17 cellular contexts compared by ENCODE assay signal in genomic region chr13:30151398-30151797, GRCh38.
DNase-seq lines count a peak whose midpoint lies in the region; ATAC-seq and TF ChIP-seq lines count a peak whose summit lies in the region.
"Had no signal": no experiment of that assay in that cellular context is flagged by ENCODE, and none has a peak within 500 bp of the region (broad histone marks: within the 10 kb centered on the region; RNA-seq: fewer than 3 reads in every experiment).

No MANE protein-coding gene starts in this region.

- peak overlapping the region; percentile 4 for H3K4me3 Mint-ChIP-seq in activated naive CD4-positive, alpha-beta T cell treated with anti-CD3 and anti-CD28 coated beads, Interleukin-2, amount 50 U/mL, for 24 hours
- peak overlapping the region; percentile 31 for H3K4me3 Mint-ChIP-seq in central memory CD8-positive, alpha-beta T cell
- no peak overlapping the region for H3K4me3 Mint-ChIP-seq in stimulated activated memory B cell treated with anti-CD40 and anti-IgM and Interleukin-4, amounts not matched to agents 10 μg/mL and 1 μg/mL and 100 μg/mL, for 72 hours
- H3K4me3 Mint-ChIP-seq: neural progenitor cell had no signal

- 73 to 91% (median 90%) methylated on average over 5 of the region's 5 CpGs for WGBS in psoas muscle, 3 donors

- H3K27me3 ChIP-seq in psoas muscle (ENCODE audit: insufficient read depth in 3 of 3, low read length in 2 of 3) = peaks cover 0 to 2% (median 0%) of the 10 kb centered on the region in 3 donors
- H3K27me3 ChIP-seq: neural progenitor cell had no signal

- no peak overlapping the region for H3K27ac Mint-ChIP-seq in activated naive CD4-positive, alpha-beta T cell treated with anti-CD3 and anti-CD28 coated beads, Interleukin-2, amount 50 U/mL, for 24 hours
- H3K27ac Mint-ChIP-seq in central memory CD8-positive, alpha-beta T cell (ENCODE audit: low read depth) = peak overlapping the region; percentile 92
- H3K27ac Mint-ChIP-seq in stimulated activated memory B cell treated with anti-CD40 and anti-IgM and Interleukin-4, amounts not matched to agents 10 μg/mL and 1 μg/mL and 100 μg/mL, for 72 hours = peak overlapping the region; percentile 68

- no peak for ATAC-seq in central memory CD8-positive, alpha-beta T cell (replicated peaks; ENCODE audit: extremely low read depth, poor library complexity, severe bottlenecking)
- ATAC-seq in stimulated activated memory B cell treated with anti-CD40 and anti-IgM and Interleukin-4, amounts not matched to agents 10 μg/mL and 1 μg/mL and 100 μg/mL, for 72 hours = no peak
- ATAC-seq in psoas muscle = no peak
- ATAC-seq: K562 had no signal

- no peaks in the 10 kb centered on the region for H3K36me3 ChIP-seq in psoas muscle (ENCODE audit: insufficient read depth in 1 of 2, low read depth in 1 of 2)
- H3K36me3 ChIP-seq: neural progenitor cell, thoracic aorta had no signal

- H3K4me1 Mint-ChIP-seq in activated naive CD4-positive, alpha-beta T cell treated with anti-CD3 and anti-CD28 coated beads, Interleukin-2, amount 50 U/mL, for 24 hours = peaks cover 87% of the 10 kb centered on the region
- H3K4me1 Mint-ChIP-seq in central memory CD8-positive, alpha-beta T cell = peaks cover 100% of the 10 kb centered on the region
- H3K4me1 Mint-ChIP-seq in stimulated activated memory B cell treated with anti-CD40 and anti-IgM and Interleukin-4, amounts not matched to agents 10 μg/mL and 1 μg/mL and 100 μg/mL, for 72 hours = peaks cover 55% of the 10 kb centered on the region

- DNase-seq in activated naive CD4-positive, alpha-beta T cell treated with Interleukin-2 at 50 U/mL for 16 hours = no peak
- peak; percentile 81 for DNase-seq in NCI-H82 treated with DMSO at 0.1 percent for 48 hours (lab: John Stamatoyannopoulos, UW; ENCODE audit: unreplicated experiment)
- no peak for DNase-seq in central memory CD8-positive, alpha-beta T cell (ENCODE audit: low spot score in 2 of 2)
- no peak for DNase-seq in psoas muscle
- DNase-seq in mesenteric fat pad (ENCODE audit: low spot score) = no peak
- DNase-seq in SHP77 (lab: John Stamatoyannopoulos, UW) = no peak
- DNase-seq: activated CD4-positive, alpha-beta T cell treated with anti-CD3 and anti-CD28 coated beads, Interleukin-2, amount 50 U/mL, for 1 hour; effector CD8-positive, alpha-beta T cell; NCI-H2029 treated with DMSO at 0.1 percent for 48 hours; NCI-H446; small intestine; stimulated activated CD4-positive, alpha-beta T cell treated with anti-CD3 and anti-CD28 coated beads, Interleukin-4, amount 100 ng/mL, for 4 hours had no signal

- H3K9me3 Mint-ChIP-seq in activated naive CD4-positive, alpha-beta T cell treated with anti-CD3 and anti-CD28 coated beads, Interleukin-2, amount 50 U/mL, for 24 hours = no peaks in the 10 kb centered on the region
- H3K9me3 Mint-ChIP-seq in central memory CD8-positive, alpha-beta T cell = no peaks in the 10 kb centered on the region
- H3K9me3 Mint-ChIP-seq in stimulated activated memory B cell treated with anti-CD40 and anti-IgM and Interleukin-4, amounts not matched to agents 10 μg/mL and 1 μg/mL and 100 μg/mL, for 72 hours = no peaks in the 10 kb centered on the region

- H3K4me1 ChIP-seq in psoas muscle = no peaks in the 10 kb centered on the region
- H3K4me1 ChIP-seq: neural progenitor cell had no signal

- no peaks in the 10 kb centered on the region for H3K27me3 Mint-ChIP-seq in activated naive CD4-positive, alpha-beta T cell treated with anti-CD3 and anti-CD28 coated beads, Interleukin-2, amount 50 U/mL, for 24 hours
- H3K27me3 Mint-ChIP-seq in central memory CD8-positive, alpha-beta T cell = no peaks in the 10 kb centered on the region
- H3K27me3 Mint-ChIP-seq in stimulated activated memory B cell treated with anti-CD40 and anti-IgM and Interleukin-4, amounts not matched to agents 10 μg/mL and 1 μg/mL and 100 μg/mL, for 72 hours = peaks cover 33% of the 10 kb centered on the region

- H3K4me3 ChIP-seq in psoas muscle = no peak overlapping the region
- H3K4me3 ChIP-seq: K562, neural progenitor cell, thoracic aorta had no signal

- H3K27ac ChIP-seq in psoas muscle = no peak overlapping the region
- H3K27ac ChIP-seq: neural progenitor cell, thoracic aorta had no signal

- TF ChIP-seq CTCF in psoas muscle (IDR thresholded peaks at IDR 0.05) = no peak

- intact Hi-C loops in psoas muscle (cut with DNase I) = no loop called here

- H3K36me3 Mint-ChIP-seq in activated naive CD4-positive, alpha-beta T cell treated with anti-CD3 and anti-CD28 coated beads, Interleukin-2, amount 50 U/mL, for 24 hours = no peaks in the 10 kb centered on the region
- peaks cover 2% of the 10 kb centered on the region for H3K36me3 Mint-ChIP-seq in central memory CD8-positive, alpha-beta T cell (ENCODE audit: insufficient read depth)
- H3K36me3 Mint-ChIP-seq in stimulated activated memory B cell treated with anti-CD40 and anti-IgM and Interleukin-4, amounts not matched to agents 10 μg/mL and 1 μg/mL and 100 μg/mL, for 72 hours = no peaks in the 10 kb centered on the region
- H3K36me3 Mint-ChIP-seq: neural progenitor cell had no signal

- no peaks in the 10 kb centered on the region for H3K9me3 ChIP-seq in psoas muscle
- H3K9me3 ChIP-seq: thoracic aorta had no signal
